Comparison of ENCODE assay signal across 7 cellular contexts in the genomic region with DNA sequence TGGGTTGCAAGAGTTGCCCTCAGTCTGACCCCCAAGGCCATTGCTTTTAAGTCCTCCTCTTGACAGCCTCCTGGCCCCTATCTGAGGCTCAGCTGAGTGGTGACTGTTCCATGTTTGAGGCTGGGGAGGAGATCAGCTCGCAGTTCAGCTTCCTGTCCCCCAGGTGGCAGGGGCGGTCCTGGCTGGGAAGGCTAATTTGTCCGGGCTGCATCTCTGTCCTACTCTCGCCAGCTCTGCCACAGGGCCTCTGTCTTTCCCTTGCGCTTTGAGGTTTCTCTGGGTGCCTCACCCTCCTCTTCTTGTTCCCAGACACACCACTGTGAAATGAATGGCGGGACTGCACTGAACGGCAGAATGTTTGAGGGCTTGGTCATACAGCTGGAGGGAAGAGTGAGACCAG.
DNase-seq lines count a peak whose midpoint lies in the region; ATAC-seq and TF ChIP-seq lines count a peak whose summit lies in the region.

No MANE protein-coding gene starts in this region.

- peak; percentile 63 for TF ChIP-seq CTCF in GM06990 (IDR thresholded peaks at IDR 0.05; ENCODE audit: insufficient read depth, low read length, poor library complexity, severe bottlenecking)
- peak; percentile 75 for TF ChIP-seq CTCF in RWPE2 (IDR thresholded peaks at IDR 0.05; ENCODE audit: poor library complexity, severe bottlenecking)

- H3K27me3 Mint-ChIP-seq in activated T-helper 1 cell treated with anti-CD3 and anti-CD28 coated beads, Interleukin-12 subunit alpha, Interleukin-12 subunit beta, Interleukin-2, Interleukin-4 antibody, amounts not matched to agents 30 ng/mL and 10 ng/mL and 1 ng/mL, durations not matched to agents 14 hours and 24 hours and 36 hours (ENCODE audit: insufficient read depth) = no peaks in the 10 kb centered on the region

- H3K9me3 ChIP-seq in Karpas-422 (ENCODE audit: low read length) (no peaks in the 10 kb centered on the region), RWPE2 (ENCODE audit: severe bottlenecking) (no peaks in the 10 kb centered on the region)

- H3K9me3 Mint-ChIP-seq in activated T-helper 1 cell treated with anti-CD3 and anti-CD28 coated beads, Interleukin-12 subunit alpha, Interleukin-12 subunit beta, Interleukin-2, Interleukin-4 antibody, amounts not matched to agents 30 ng/mL and 10 ng/mL and 1 ng/mL, durations not matched to agents 14 hours and 24 hours and 36 hours = no peaks in the 10 kb centered on the region

- H3K27me3 ChIP-seq in GM06990 (replicated peaks; ENCODE audit: control insufficient read depth, insufficient read depth, low read length) (no peaks in the 10 kb centered on the region), Karpas-422 (ENCODE audit: low read length) (no peaks in the 10 kb centered on the region), RWPE2 (ENCODE audit: insufficient read depth, poor library complexity, severe bottlenecking) (no peaks in the 10 kb centered on the region)

- no peak overlapping the region for H2AFZ ChIP-seq in Karpas-422 (ENCODE audit: low read length)

- no peaks in the 10 kb centered on the region for H3K4me1 Mint-ChIP-seq in activated T-helper 1 cell treated with anti-CD3 and anti-CD28 coated beads, Interleukin-12 subunit alpha, Interleukin-12 subunit beta, Interleukin-2, Interleukin-4 antibody, amounts not matched to agents 30 ng/mL and 10 ng/mL and 1 ng/mL, durations not matched to agents 14 hours and 24 hours and 36 hours (ENCODE audit: low read depth)

- H3K4me3 ChIP-seq in GM06990 (replicated peaks; ENCODE audit: low read depth, low read length) (no peak overlapping the region), Karpas-422 (ENCODE audit: low read length) (no peak overlapping the region), RWPE2 (ENCODE audit: severe bottlenecking) (no peak overlapping the region)

- H3K27ac ChIP-seq in Karpas-422 (ENCODE audit: low read length) (no peak overlapping the region), RWPE2 (ENCODE audit: poor library complexity, severe bottlenecking) (no peak overlapping the region)

- no peak overlapping the region for H3K27ac Mint-ChIP-seq in activated T-helper 1 cell treated with anti-CD3 and anti-CD28 coated beads, Interleukin-12 subunit alpha, Interleukin-12 subunit beta, Interleukin-2, Interleukin-4 antibody, amounts not matched to agents 30 ng/mL and 10 ng/mL and 1 ng/mL, durations not matched to agents 14 hours and 24 hours and 36 hours

- intact Hi-C loops in activated T-helper 1 cell treated with anti-CD3 and anti-CD28 coated beads, Interleukin-12 subunit alpha, Interleukin-12 subunit beta, Interleukin-2, Interleukin-4 antibody, amounts not matched to agents 30 ng/mL and 10 ng/mL and 1 ng/mL, durations not matched to agents 14 hours and 24 hours and 36 hours (cut with micrococcal nuclease) = no loop called here

- no peaks in the 10 kb centered on the region for H4K20me1 ChIP-seq in Karpas-422 (ENCODE audit: insufficient read depth, low read depth, low read length)

- H3K9me2 ChIP-seq in Karpas-422 (replicated peaks; ENCODE audit: insufficient read depth, low read length) = no peaks in the 10 kb centered on the region

- DNase-seq in GM06990 (ENCODE audit: extremely low read depth, insufficient read length) (no peak), Karpas-422 (peak; percentile 69), RWPE2 (ENCODE audit: low spot score) (no peak), glomerular visceral epithelial cell (ENCODE audit: extremely low spot score) (peak; percentile 63), cerebellar cortex (ENCODE audit: low spot score) (no peak)
- DNase-seq in activated T-helper 1 cell treated with anti-CD3 and anti-CD28 coated beads, Interleukin-12 subunit alpha, Interleukin-12 subunit beta, Interleukin-2, Interleukin-4 antibody, amounts not matched to agents 30 ng/mL and 10 ng/mL and 1 ng/mL, durations not matched to agents 14 hours and 24 hours and 36 hours (ENCODE audit: low spot score) = no peak

- H3K36me3 ChIP-seq in GM06990 (ENCODE audit: control insufficient read depth, insufficient read depth, low read length) (no peaks in the 10 kb centered on the region), Karpas-422 (ENCODE audit: insufficient read depth, low read length) (no peaks in the 10 kb centered on the region), RWPE2 (ENCODE audit: low read depth) (no peaks in the 10 kb centered on the region)

- no peaks in the 10 kb centered on the region for H3K36me3 Mint-ChIP-seq in activated T-helper 1 cell treated with anti-CD3 and anti-CD28 coated beads, Interleukin-12 subunit alpha, Interleukin-12 subunit beta, Interleukin-2, Interleukin-4 antibody, amounts not matched to agents 30 ng/mL and 10 ng/mL and 1 ng/mL, durations not matched to agents 14 hours and 24 hours and 36 hours (ENCODE audit: low read depth)

- no peak overlapping the region for H3K4me2 ChIP-seq in Karpas-422 (ENCODE audit: low read depth, low read length, poor library complexity, severe bottlenecking)

- H3K9ac ChIP-seq in Karpas-422 (ENCODE audit: low read length) = no peak overlapping the region

- H3K4me3 Mint-ChIP-seq in activated T-helper 1 cell treated with anti-CD3 and anti-CD28 coated beads, Interleukin-12 subunit alpha, Interleukin-12 subunit beta, Interleukin-2, Interleukin-4 antibody, amounts not matched to agents 30 ng/mL and 10 ng/mL and 1 ng/mL, durations not matched to agents 14 hours and 24 hours and 36 hours = no peak overlapping the region

- ATAC-seq in RWPE2 (ENCODE audit: low read depth) (peak; percentile 66), GM18519 (IDR thresholded peaks at IDR 0.05; ENCODE audit: low FRiP score, unreplicated experiment) (no peak)

- H3K79me2 ChIP-seq in Karpas-422 (ENCODE audit: low read length) = no peaks in the 10 kb centered on the region

- H3K4me1 ChIP-seq in Karpas-422 (ENCODE audit: low read length) (no peaks in the 10 kb centered on the region), RWPE2 (ENCODE audit: insufficient read depth, poor library complexity, severe bottlenecking) (peaks cover 5% of the 10 kb centered on the region)

Comparison
In these comparisons a context has a peak if more than half of its experiments do, and no peak if none do; other contexts are left out.
1. DNase-seq: peak in Karpas-422 (single experiment) and glomerular visceral epithelial cell (single experiment); none in GM06990 (single experiment), RWPE2 (single experiment), cerebellar cortex (single experiment) and activated T-helper 1 cell treated with anti-CD3 and anti-CD28 coated beads, Interleukin-12 subunit alpha, Interleukin-12 subunit beta, Interleukin-2, Interleukin-4 antibody, amounts not matched to agents 30 ng/mL and 10 ng/mL and 1 ng/mL, durations not matched to agents 14 hours and 24 hours and 36 hours (single experiment).